21 cellular contexts compared by ENCODE assay signal in the genomic region with DNA sequence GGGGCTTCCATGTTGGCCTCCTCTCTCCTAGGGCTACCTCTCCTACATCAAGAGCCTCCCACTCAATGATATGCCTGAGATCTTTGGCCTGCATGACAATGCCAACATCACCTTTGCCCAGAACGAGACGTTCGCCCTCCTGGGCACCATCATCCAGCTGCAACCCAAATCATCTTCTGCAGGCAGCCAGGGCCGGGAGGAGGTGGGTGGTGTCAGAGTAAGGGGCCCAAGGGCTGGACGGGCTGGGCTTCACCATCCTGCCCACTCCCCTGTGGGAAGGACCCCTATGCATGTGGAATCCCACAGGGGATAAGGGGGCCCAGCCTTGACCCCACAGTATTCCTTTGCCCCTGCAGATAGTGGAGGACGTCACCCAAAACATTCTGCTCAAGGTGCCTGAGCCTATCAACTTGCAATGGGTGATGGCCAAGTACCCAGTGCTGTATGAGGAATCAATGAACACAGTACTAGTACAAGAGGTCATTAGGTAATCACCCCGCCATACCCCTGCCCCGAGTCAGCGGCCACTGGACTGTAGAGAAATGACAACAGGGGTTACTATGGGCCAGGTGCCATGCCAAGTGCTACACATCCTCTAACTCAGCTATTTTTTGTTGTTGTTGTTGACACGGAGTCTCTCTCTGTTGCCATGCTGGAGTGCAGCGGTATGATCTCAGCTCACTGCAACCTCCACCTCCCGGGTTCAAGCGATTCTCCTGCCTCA. TPM values are rescaled to one million over a fixed set of nuclear protein-coding genes. Genes with fewer than 3 reads are reported as not detected.
DNase-seq lines count a peak whose midpoint lies in the region; ATAC-seq, FAIRE-seq and TF ChIP-seq lines count a peak whose summit lies in the region.
"Had no signal": no experiment of that assay in that cellular context is flagged by ENCODE, and none has a peak within 500 bp of the region (broad histone marks: within the 10 kb centered on the region; RNA-seq: fewer than 3 reads in every experiment).

No MANE protein-coding gene starts in this region.

- POLR2A ChIA-PET in activated naive CD8-positive, alpha-beta T cell treated with anti-CD3 and anti-CD28 coated beads, Interleukin-2, amount 10 ng/mL, durations not matched to agents 7 days and 5 days (lab: Charles Lee) = no interaction called here

- no peak for ATAC-seq in activated naive CD8-positive, alpha-beta T cell treated with anti-CD3 and anti-CD28 coated beads, Interleukin-2, amount 10 ng/mL, durations not matched to agents 7 days and 5 days (ENCODE audit: low read depth)
- ATAC-seq in activated naive CD8-positive, alpha-beta T cell treated with anti-CD3 and anti-CD28 coated beads, Interleukin-2, amount 50 U/mL, for 24 hours = no peak

- no peak for TF ChIP-seq POLR2A in transverse colon (IDR thresholded peaks at IDR 0.05)

- in situ Hi-C loops in transverse colon (cut with MboI; ENCODE audit: low pct_ligation_motif_present in 1 of 4, low pct_unique_long_range_greater_than_20kb in 1 of 4, low sequenced_read_pairs in 3 of 4) = no loop called here

- no peaks in the 10 kb centered on the region for H3K27me3 ChIP-seq in transverse colon
- H3K27me3 ChIP-seq: BLaER1, MG63, Peyer's patch, SJCRH30 had no signal

- peaks cover 8% of the 10 kb centered on the region for H3K36me3 Mint-ChIP-seq in activated naive CD8-positive, alpha-beta T cell treated with anti-CD3 and anti-CD28 coated beads, Interleukin-2, amount 10 ng/mL, durations not matched to agents 7 days and 5 days
- peaks cover 10% of the 10 kb centered on the region for H3K36me3 Mint-ChIP-seq in activated naive CD8-positive, alpha-beta T cell treated with anti-CD3 and anti-CD28 coated beads, Interleukin-2, amount 50 U/mL, for 24 hours (ENCODE audit: low read depth)

- no peak for FAIRE-seq in kidney (lab: Jason Lieb, UNC)
- FAIRE-seq: GM12891, GM18507, H54 had no signal

- H3K36me3 ChIP-seq in kidney (ENCODE audit: control insufficient read depth in 1 of 2, insufficient read depth in 2 of 2, low read length in 2 of 2) (peaks cover 17 to 21% of the 10 kb centered on the region in 2 donors), transverse colon (peaks cover 0 to 15% (median 7%) of the 10 kb centered on the region in 4 donors)
- H3K36me3 ChIP-seq: MG63 had no signal

- H3K9ac ChIP-seq in kidney (ENCODE audit: low read length in 2 of 2) = no peak overlapping the region
- H3K9ac ChIP-seq: BLaER1 had no signal

- WGBS in transverse colon (ENCODE audit: low coverage in 1 of 2), 2 donors = 88% methylated on average over 13 of the region's 13 CpGs; no CpG with 5 or more reads in 1 of the 2 donors

- H3K4me3 ChIP-seq in kidney (ENCODE audit: low read length in 2 of 2) (no peak overlapping the region), transverse colon (no peak overlapping the region)
- H3K4me3 ChIP-seq: BLaER1, MG63, Peyer's patch, SJCRH30 had no signal

- TF ChIP-seq EP300 in transverse colon (IDR thresholded peaks at IDR 0.05; ENCODE audit: low read depth) = no peak

- H3K27ac ChIP-seq in kidney (ENCODE audit: low read depth in 2 of 2, low read length in 2 of 2) (no peak overlapping the region), transverse colon (no peak overlapping the region)
- H3K27ac ChIP-seq: BLaER1, Peyer's patch, SJCRH30 had no signal

- H3K9me3 ChIP-seq in kidney (ENCODE audit: control insufficient read depth in 1 of 2, low read length in 2 of 2) (no peaks in the 10 kb centered on the region), transverse colon (no peaks in the 10 kb centered on the region)
- H3K9me3 ChIP-seq: BLaER1, MG63, Peyer's patch, SJCRH30 had no signal

- no peaks in the 10 kb centered on the region for H3K9me3 Mint-ChIP-seq in activated naive CD8-positive, alpha-beta T cell treated with anti-CD3 and anti-CD28 coated beads, Interleukin-2, amount 10 ng/mL, durations not matched to agents 7 days and 5 days
- no peaks in the 10 kb centered on the region for H3K9me3 Mint-ChIP-seq in activated naive CD8-positive, alpha-beta T cell treated with anti-CD3 and anti-CD28 coated beads, Interleukin-2, amount 50 U/mL, for 24 hours

- intact Hi-C loops in kidney (cut with DNase I) = no loop called here
- intact Hi-C loops in posterior vena cava (cut with DNase I) = no loop called here
- intact Hi-C loops in transverse colon (cut with DNase I; ENCODE audit: low total_unique reads) = no loop called here

- no peaks in the 10 kb centered on the region for H3K4me1 ChIP-seq in kidney (ENCODE audit: control insufficient read depth in 1 of 2, insufficient read depth in 1 of 2, low read depth in 1 of 2, low read length in 2 of 2)
- H3K4me1 ChIP-seq in transverse colon = no peaks in the 10 kb centered on the region
- H3K4me1 ChIP-seq: BLaER1, Peyer's patch, SJCRH30 had no signal

- DNase-seq in activated naive CD8-positive, alpha-beta T cell treated with anti-CD3 and anti-CD28 coated beads, Interleukin-2, amount 10 ng/mL, durations not matched to agents 7 days and 5 days = peak; percentile 23
- DNase-seq in activated naive CD8-positive, alpha-beta T cell treated with anti-CD3 and anti-CD28 coated beads, Interleukin-2, amount 50 U/mL, for 24 hours = no peak
- DNase-seq in RKO (ENCODE audit: low spot score) = peak; percentile 16
- DNase-seq in kidney = peak; percentile 50
- peak; percentile 78 for DNase-seq in posterior vena cava (ENCODE audit: low spot score)
- DNase-seq in NCI-H1105 (lab: John Stamatoyannopoulos, UW) = no peak
- DNase-seq in transverse colon = no peak
- DNase-seq in central memory CD4-positive, alpha-beta T cell = no peak
- DNase-seq: GF-D8, MG63, NCI-H1092 treated with DMSO at 0.1 percent for 48 hours, NCI-H1694, NCI-H2107, NCI-H2227 treated with DMSO at 0.1 percent for 48 hours, NCI-H524 treated with DMSO at 0.1 percent for 48 hours, SJCRH30 had no signal

- TF ChIP-seq CTCF in kidney (IDR thresholded peaks at IDR 0.05; ENCODE audit: borderline replicate concordance, extremely low read depth, insufficient read depth) (no peak), transverse colon (IDR thresholded peaks at IDR 0.05) (no peak)

- H3K4me1 Mint-ChIP-seq in activated naive CD8-positive, alpha-beta T cell treated with anti-CD3 and anti-CD28 coated beads, Interleukin-2, amount 10 ng/mL, durations not matched to agents 7 days and 5 days = no peaks in the 10 kb centered on the region
- no peaks in the 10 kb centered on the region for H3K4me1 Mint-ChIP-seq in activated naive CD8-positive, alpha-beta T cell treated with anti-CD3 and anti-CD28 coated beads, Interleukin-2, amount 50 U/mL, for 24 hours

- H3K27me3 Mint-ChIP-seq in activated naive CD8-positive, alpha-beta T cell treated with anti-CD3 and anti-CD28 coated beads, Interleukin-2, amount 10 ng/mL, durations not matched to agents 7 days and 5 days = no peaks in the 10 kb centered on the region
- no peaks in the 10 kb centered on the region for H3K27me3 Mint-ChIP-seq in activated naive CD8-positive, alpha-beta T cell treated with anti-CD3 and anti-CD28 coated beads, Interleukin-2, amount 50 U/mL, for 24 hours

- H3K4me3 Mint-ChIP-seq in activated naive CD8-positive, alpha-beta T cell treated with anti-CD3 and anti-CD28 coated beads, Interleukin-2, amount 10 ng/mL, durations not matched to agents 7 days and 5 days = no peak overlapping the region
- H3K4me3 Mint-ChIP-seq in activated naive CD8-positive, alpha-beta T cell treated with anti-CD3 and anti-CD28 coated beads, Interleukin-2, amount 50 U/mL, for 24 hours = no peak overlapping the region

- H3K27ac Mint-ChIP-seq in activated naive CD8-positive, alpha-beta T cell treated with anti-CD3 and anti-CD28 coated beads, Interleukin-2, amount 10 ng/mL, durations not matched to agents 7 days and 5 days = no peak overlapping the region
- no peak overlapping the region for H3K27ac Mint-ChIP-seq in activated naive CD8-positive, alpha-beta T cell treated with anti-CD3 and anti-CD28 coated beads, Interleukin-2, amount 50 U/mL, for 24 hours

RNA-seq across cellular contexts. Expression of gene BAP1, which starts 12.0 kb away (rescaled TPM):
- 100 to 1,000 TPM in 1 of 2 experiments, 10 to 100 TPM in 1; 96.8 to 103 TPM for total RNA-seq in activated naive CD8-positive, alpha-beta T cell treated with anti-CD3 and anti-CD28 coated beads, Interleukin-2, amount 10 ng/mL, durations not matched to agents 7 days and 5 days
- 72.5 TPM for total RNA-seq in kidney
- polyA plus RNA-seq in kidney (ENCODE audit: insufficient read depth, low read depth, low replicate concordance) = 61.6 TPM
- 10 to 100 TPM; 53.0 to 55.1 TPM for total RNA-seq in posterior vena cava
- 100 to 1,000 TPM in 2 of 4 donors, 10 to 100 TPM in 2; 61.8 to 588 (median 92.6) TPM for total RNA-seq in transverse colon

RNA-seq across cellular contexts. Expression of gene PHF7, which starts 12.6 kb away (rescaled TPM):
- 10 to 100 TPM; 19.2 to 20.6 TPM for total RNA-seq in activated naive CD8-positive, alpha-beta T cell treated with anti-CD3 and anti-CD28 coated beads, Interleukin-2, amount 10 ng/mL, durations not matched to agents 7 days and 5 days
- total RNA-seq in kidney = 8.8 TPM
- polyA plus RNA-seq in kidney (ENCODE audit: insufficient read depth, low read depth, low replicate concordance) = 3.9 TPM
- total RNA-seq in posterior vena cava = 1 to 10 TPM; 6.4 to 9.2 TPM
- 10 to 100 TPM in 3 of 4 donors, 1 to 10 TPM in 1; 6.0 to 24.2 (median 16.4) TPM for total RNA-seq in transverse colon

RNA-seq across cellular contexts. Expression of gene SEMA3G, which starts 47.1 kb away (rescaled TPM):
- under 1 TPM; 0.06 to 0.09 TPM for total RNA-seq in activated naive CD8-positive, alpha-beta T cell treated with anti-CD3 and anti-CD28 coated beads, Interleukin-2, amount 10 ng/mL, durations not matched to agents 7 days and 5 days
- total RNA-seq in kidney (25.7 TPM), posterior vena cava (10 to 100 TPM; 12.4 to 17.7 TPM), transverse colon (10 to 100 TPM in 1 of 4 donors, 1 to 10 TPM in 3; 1.2 to 21.7 (median 2.3) TPM)
- 28.2 TPM for polyA plus RNA-seq in kidney (ENCODE audit: insufficient read depth, low read depth, low replicate concordance)

RNA-seq across cellular contexts. Expression of gene TNNC1, which starts 56.0 kb away (rescaled TPM):
- total RNA-seq in activated naive CD8-positive, alpha-beta T cell treated with anti-CD3 and anti-CD28 coated beads, Interleukin-2, amount 10 ng/mL, durations not matched to agents 7 days and 5 days = 1 to 10 TPM; 3.0 to 3.2 TPM
- total RNA-seq in kidney (2.2 TPM), posterior vena cava (1 to 10 TPM; 3.5 to 5.5 TPM), transverse colon (10 to 100 TPM in 1 of 4 donors, 1 to 10 TPM in 1, not detected in 2; 7.1 to 10.4 TPM)
- 86.6 TPM for polyA plus RNA-seq in kidney (ENCODE audit: insufficient read depth, low read depth, low replicate concordance)
- total RNA-seq: Peyer's patch had no signal

RNA-seq across cellular contexts. Expression of gene NISCH, which starts 57.6 kb away (rescaled TPM):
- total RNA-seq in activated naive CD8-positive, alpha-beta T cell treated with anti-CD3 and anti-CD28 coated beads, Interleukin-2, amount 10 ng/mL, durations not matched to agents 7 days and 5 days = 100 to 1,000 TPM; 124 to 125 TPM
- total RNA-seq in kidney (98.7 TPM), posterior vena cava (10 to 100 TPM; 53.0 to 65.2 TPM), transverse colon (100 to 1,000 TPM in 2 of 4 donors, 10 to 100 TPM in 2; 72.0 to 137 (median 98.6) TPM)
- 36.1 TPM for polyA plus RNA-seq in kidney (ENCODE audit: insufficient read depth, low read depth, low replicate concordance)

Comparison
In these comparisons a context has a peak if more than half of its experiments do, and no peak if none do; other contexts are left out.
1. DNase-seq: peak in activated naive CD8-positive, alpha-beta T cell treated with anti-CD3 and anti-CD28 coated beads, Interleukin-2, amount 10 ng/mL, durations not matched to agents 7 days and 5 days (single experiment), RKO (single experiment), kidney (single experiment) and posterior vena cava (single experiment); none in activated naive CD8-positive, alpha-beta T cell treated with anti-CD3 and anti-CD28 coated beads, Interleukin-2, amount 50 U/mL, for 24 hours (single experiment), NCI-H1105 (single experiment), transverse colon (single experiment) and central memory CD4-positive, alpha-beta T cell (single experiment).